Comparison of ENCODE assay signal across 23 cellular contexts in the genomic region with DNA sequence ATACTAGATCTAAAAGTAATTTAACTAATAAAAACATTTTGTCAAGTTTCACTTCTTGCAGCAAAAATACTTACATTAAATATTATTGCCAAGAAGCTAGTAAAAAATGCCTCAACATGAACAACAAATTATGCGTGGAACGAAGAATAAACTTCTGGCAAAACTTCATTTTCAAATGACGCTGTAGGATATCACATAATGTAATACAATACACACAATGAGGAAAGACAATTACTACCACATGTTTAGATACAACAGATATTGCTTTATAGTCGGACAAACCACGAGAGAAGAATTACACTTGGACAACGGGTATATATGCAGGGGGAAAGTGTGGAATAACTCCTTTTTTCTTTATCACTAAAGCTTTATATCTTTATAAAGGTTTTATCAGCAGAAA. TPM values are rescaled to one million over a fixed set of nuclear protein-coding genes. Genes with fewer than 3 reads are reported as not detected.
"Had no signal": no experiment of that assay in that cellular context is flagged by ENCODE, and none has a peak within 500 bp of the region (broad histone marks: within the 10 kb centered on the region; RNA-seq: fewer than 3 reads in every experiment).

No MANE protein-coding gene starts in this region.

- H3K27ac ChIP-seq: breast epithelium, esophagus muscularis mucosa, lower lobe of right lung, prostate gland, skin epidermis, tibial nerve, vagina had no signal

- H3K4me3 Mint-ChIP-seq: activated CD4-positive, alpha-beta T cell treated with anti-CD3 and anti-CD28 coated beads, Interleukin-2, amount 10 ng/mL, durations not matched to agents 7 days and 5 days; activated naive CD4-positive, alpha-beta T cell treated with anti-CD3 and anti-CD28 coated beads, Interleukin-2, amount 10 ng/mL, durations not matched to agents 7 days and 5 days; activated naive CD8-positive, alpha-beta T cell treated with anti-CD3 and anti-CD28 coated beads, Interleukin-2, amount 50 U/mL, for 24 hours; activated T-cell treated with anti-CD3 and anti-CD28 coated beads, Interleukin-2, amount 50 U/mL, for 4 hours; natural killer cell treated with Interleukin-12 subunit alpha and Interleukin-12 subunit beta and Interleukin-15 and Interleukin-18, amount 100 ng/mL, for 72 hours; stimulated activated naive CD8-positive, alpha-beta T cell treated with anti-CD3 and anti-CD28 coated beads, Interleukin-15, Interleukin-2, amounts not matched to agents 100 ng/mL and 50 ng/mL, for 24 hours; T-helper 1 cell treated with Interleukin-12 subunit alpha and Interleukin-12 subunit beta and Interleukin-4 antibody, amounts not matched to agents 30 μg/mL and 1 μg/mL, for 36 hours had no signal

- H3K27me3 ChIP-seq: breast epithelium, esophagus muscularis mucosa, tibial nerve, vagina had no signal

- H3K36me3 ChIP-seq: breast epithelium, esophagus muscularis mucosa, lower lobe of right lung, prostate gland, tibial nerve, vagina had no signal

- H3K4me1 Mint-ChIP-seq: activated naive CD8-positive, alpha-beta T cell treated with anti-CD3 and anti-CD28 coated beads, Interleukin-2, amount 50 U/mL, for 24 hours had no signal

- H3K4me3 ChIP-seq: breast epithelium, esophagus muscularis mucosa, lower lobe of right lung, prostate gland, skin epidermis, tibial nerve, vagina had no signal

- H3K9me3 Mint-ChIP-seq: activated CD4-positive, alpha-beta T cell treated with anti-CD3 and anti-CD28 coated beads, Interleukin-2, amount 10 ng/mL, durations not matched to agents 7 days and 5 days; activated naive CD4-positive, alpha-beta T cell treated with anti-CD3 and anti-CD28 coated beads, Interleukin-2, amount 10 ng/mL, durations not matched to agents 7 days and 5 days; activated naive CD8-positive, alpha-beta T cell treated with anti-CD3 and anti-CD28 coated beads, Interleukin-2, amount 50 U/mL, for 24 hours; activated T-cell treated with anti-CD3 and anti-CD28 coated beads, Interleukin-2, amount 50 U/mL, for 4 hours; stimulated activated naive CD8-positive, alpha-beta T cell treated with anti-CD3 and anti-CD28 coated beads, Interleukin-15, Interleukin-2, amounts not matched to agents 100 ng/mL and 50 ng/mL, for 24 hours; T-helper 1 cell treated with Interleukin-12 subunit alpha and Interleukin-12 subunit beta and Interleukin-4 antibody, amounts not matched to agents 30 μg/mL and 1 μg/mL, for 36 hours had no signal

- H3K27ac Mint-ChIP-seq: activated CD4-positive, alpha-beta T cell treated with anti-CD3 and anti-CD28 coated beads, Interleukin-2, amount 10 ng/mL, durations not matched to agents 7 days and 5 days; activated naive CD4-positive, alpha-beta T cell treated with anti-CD3 and anti-CD28 coated beads, Interleukin-2, amount 10 ng/mL, durations not matched to agents 7 days and 5 days; activated naive CD8-positive, alpha-beta T cell treated with anti-CD3 and anti-CD28 coated beads, Interleukin-2, amount 50 U/mL, for 24 hours; natural killer cell treated with Interleukin-12 subunit alpha and Interleukin-12 subunit beta and Interleukin-15 and Interleukin-18, amount 100 ng/mL, for 72 hours; stimulated activated naive CD8-positive, alpha-beta T cell treated with anti-CD3 and anti-CD28 coated beads, Interleukin-15, Interleukin-2, amounts not matched to agents 100 ng/mL and 50 ng/mL, for 24 hours; T-helper 1 cell treated with Interleukin-12 subunit alpha and Interleukin-12 subunit beta and Interleukin-4 antibody, amounts not matched to agents 30 μg/mL and 1 μg/mL, for 36 hours had no signal

- H3K36me3 Mint-ChIP-seq: activated naive CD4-positive, alpha-beta T cell treated with anti-CD3 and anti-CD28 coated beads, Interleukin-2, amount 10 ng/mL, durations not matched to agents 7 days and 5 days; natural killer cell treated with Interleukin-12 subunit alpha and Interleukin-12 subunit beta and Interleukin-15 and Interleukin-18, amount 100 ng/mL, for 72 hours had no signal

- H3K9me3 ChIP-seq: breast epithelium, esophagus muscularis mucosa, lower lobe of right lung, prostate gland, tibial nerve, vagina had no signal

- H3K4me1 ChIP-seq: prostate gland, vagina had no signal

- DNase-seq: activated CD4-positive, alpha-beta T cell treated with anti-CD3 and anti-CD28 coated beads, Interleukin-2, amount 10 ng/mL, durations not matched to agents 7 days and 5 days; activated CD8-positive, alpha-beta memory T cell treated with anti-CD3 and anti-CD28 coated beads, Interleukin-2, amount 50 U/mL, for 4 hours; activated naive CD4-positive, alpha-beta T cell treated with anti-CD3 and anti-CD28 coated beads, Interleukin-2, amount 10 ng/mL, durations not matched to agents 7 days and 5 days; activated naive CD8-positive, alpha-beta T cell treated with anti-CD3 and anti-CD28 coated beads, Interleukin-2, amount 50 U/mL, for 24 hours; activated T-cell treated with anti-CD3 and anti-CD28 coated beads, Interleukin-2, amount 50 U/mL, for 4 hours; cortex of kidney; effector CD4-positive, alpha-beta T cell; hypothalamus; islet precursor cell; lower lobe of right lung; nucleus accumbens; right cardiac atrium had no signal

- FAIRE-seq: astrocyte, endothelial cell of umbilical vein had no signal

RNA-seq across cellular contexts. Expression of gene P3H2, which starts 21.6 kb away (rescaled TPM):
- total RNA-seq: activated CD4-positive, alpha-beta T cell treated with anti-CD3 and anti-CD28 coated beads, Interleukin-2, amount 10 ng/mL, durations not matched to agents 7 days and 5 days; natural killer cell treated with Interleukin-12 subunit alpha and Interleukin-12 subunit beta and Interleukin-15 and Interleukin-18, amount 100 ng/mL, for 72 hours had no signal
